ENCODE assay signal across 2 cellular contexts in genomic region chr2:207316906-207317305, GRCh38.
TF ChIP-seq lines count a peak whose summit lies in the region.

No MANE protein-coding gene starts in this region.

TF ChIP-seq in SK-N-SH treated with all-trans-retinoic acid at 6 μM for 48 hours, 23 proteins besides CTCF, POLR2A, EP300 and RAD21 (continued from another document):
- TF ChIP-seq PATZ1 (CRISPR knock-in tag; IDR thresholded peaks at IDR 0.05; ENCODE audit: borderline replicate concordance) (no peak), TOX (CRISPR knock-in tag; IDR thresholded peaks at IDR 0.05; ENCODE audit: borderline replicate concordance) (no peak), BACH2 (CRISPR knock-in tag; IDR thresholded peaks at IDR 0.05; ENCODE audit: borderline replicate concordance) (no peak), ZNF565 (CRISPR knock-in tag; conservative IDR thresholded peaks at IDR 0.05; ENCODE audit: low read depth) (no peak), ISL1 (CRISPR knock-in tag; IDR thresholded peaks at IDR 0.05) (no peak), OSR1 (CRISPR knock-in tag; IDR thresholded peaks at IDR 0.05) (no peak)
- TF ChIP-seq, protein P1, sequence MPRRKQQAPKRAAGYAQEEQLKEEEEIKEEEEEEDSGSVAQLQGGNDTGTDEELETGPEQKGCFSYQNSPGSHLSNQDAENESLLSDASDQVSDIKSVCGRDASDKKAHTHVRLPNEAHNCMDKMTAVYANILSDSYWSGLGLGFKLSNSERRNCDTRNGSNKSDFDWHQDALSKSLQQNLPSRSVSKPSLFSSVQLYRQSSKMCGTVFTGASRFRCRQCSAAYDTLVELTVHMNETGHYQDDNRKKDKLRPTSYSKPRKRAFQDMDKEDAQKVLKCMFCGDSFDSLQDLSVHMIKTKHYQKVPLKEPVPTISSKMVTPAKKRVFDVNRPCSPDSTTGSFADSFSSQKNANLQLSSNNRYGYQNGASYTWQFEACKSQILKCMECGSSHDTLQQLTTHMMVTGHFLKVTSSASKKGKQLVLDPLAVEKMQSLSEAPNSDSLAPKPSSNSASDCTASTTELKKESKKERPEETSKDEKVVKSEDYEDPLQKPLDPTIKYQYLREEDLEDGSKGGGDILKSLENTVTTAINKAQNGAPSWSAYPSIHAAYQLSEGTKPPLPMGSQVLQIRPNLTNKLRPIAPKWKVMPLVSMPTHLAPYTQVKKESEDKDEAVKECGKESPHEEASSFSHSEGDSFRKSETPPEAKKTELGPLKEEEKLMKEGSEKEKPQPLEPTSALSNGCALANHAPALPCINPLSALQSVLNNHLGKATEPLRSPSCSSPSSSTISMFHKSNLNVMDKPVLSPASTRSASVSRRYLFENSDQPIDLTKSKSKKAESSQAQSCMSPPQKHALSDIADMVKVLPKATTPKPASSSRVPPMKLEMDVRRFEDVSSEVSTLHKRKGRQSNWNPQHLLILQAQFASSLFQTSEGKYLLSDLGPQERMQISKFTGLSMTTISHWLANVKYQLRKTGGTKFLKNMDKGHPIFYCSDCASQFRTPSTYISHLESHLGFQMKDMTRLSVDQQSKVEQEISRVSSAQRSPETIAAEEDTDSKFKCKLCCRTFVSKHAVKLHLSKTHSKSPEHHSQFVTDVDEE (CRISPR knock-in tag; IDR thresholded peaks at IDR 0.05): no peak

TF ChIP-seq in SK-N-SH, 30 proteins besides CTCF, POLR2A, EP300 and RAD21 (continued from another document):
- TF ChIP-seq, protein P2, sequence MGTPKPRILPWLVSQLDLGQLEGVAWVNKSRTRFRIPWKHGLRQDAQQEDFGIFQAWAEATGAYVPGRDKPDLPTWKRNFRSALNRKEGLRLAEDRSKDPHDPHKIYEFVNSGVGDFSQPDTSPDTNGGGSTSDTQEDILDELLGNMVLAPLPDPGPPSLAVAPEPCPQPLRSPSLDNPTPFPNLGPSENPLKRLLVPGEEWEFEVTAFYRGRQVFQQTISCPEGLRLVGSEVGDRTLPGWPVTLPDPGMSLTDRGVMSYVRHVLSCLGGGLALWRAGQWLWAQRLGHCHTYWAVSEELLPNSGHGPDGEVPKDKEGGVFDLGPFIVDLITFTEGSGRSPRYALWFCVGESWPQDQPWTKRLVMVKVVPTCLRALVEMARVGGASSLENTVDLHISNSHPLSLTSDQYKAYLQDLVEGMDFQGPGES (IDR thresholded peaks at IDR 0.05; ENCODE audit: low read depth, low read length): no peak
- TF ChIP-seq, protein P3, sequence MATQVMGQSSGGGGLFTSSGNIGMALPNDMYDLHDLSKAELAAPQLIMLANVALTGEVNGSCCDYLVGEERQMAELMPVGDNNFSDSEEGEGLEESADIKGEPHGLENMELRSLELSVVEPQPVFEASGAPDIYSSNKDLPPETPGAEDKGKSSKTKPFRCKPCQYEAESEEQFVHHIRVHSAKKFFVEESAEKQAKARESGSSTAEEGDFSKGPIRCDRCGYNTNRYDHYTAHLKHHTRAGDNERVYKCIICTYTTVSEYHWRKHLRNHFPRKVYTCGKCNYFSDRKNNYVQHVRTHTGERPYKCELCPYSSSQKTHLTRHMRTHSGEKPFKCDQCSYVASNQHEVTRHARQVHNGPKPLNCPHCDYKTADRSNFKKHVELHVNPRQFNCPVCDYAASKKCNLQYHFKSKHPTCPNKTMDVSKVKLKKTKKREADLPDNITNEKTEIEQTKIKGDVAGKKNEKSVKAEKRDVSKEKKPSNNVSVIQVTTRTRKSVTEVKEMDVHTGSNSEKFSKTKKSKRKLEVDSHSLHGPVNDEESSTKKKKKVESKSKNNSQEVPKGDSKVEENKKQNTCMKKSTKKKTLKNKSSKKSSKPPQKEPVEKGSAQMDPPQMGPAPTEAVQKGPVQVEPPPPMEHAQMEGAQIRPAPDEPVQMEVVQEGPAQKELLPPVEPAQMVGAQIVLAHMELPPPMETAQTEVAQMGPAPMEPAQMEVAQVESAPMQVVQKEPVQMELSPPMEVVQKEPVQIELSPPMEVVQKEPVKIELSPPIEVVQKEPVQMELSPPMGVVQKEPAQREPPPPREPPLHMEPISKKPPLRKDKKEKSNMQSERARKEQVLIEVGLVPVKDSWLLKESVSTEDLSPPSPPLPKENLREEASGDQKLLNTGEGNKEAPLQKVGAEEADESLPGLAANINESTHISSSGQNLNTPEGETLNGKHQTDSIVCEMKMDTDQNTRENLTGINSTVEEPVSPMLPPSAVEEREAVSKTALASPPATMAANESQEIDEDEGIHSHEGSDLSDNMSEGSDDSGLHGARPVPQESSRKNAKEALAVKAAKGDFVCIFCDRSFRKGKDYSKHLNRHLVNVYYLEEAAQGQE (IDR thresholded peaks at IDR 0.05; ENCODE audit: low read depth, low read length): no peak
- TF ChIP-seq EZH2phosphoT487 (IDR thresholded peaks at IDR 0.05; ENCODE audit: borderline replicate concordance, low read depth): no peak
